Comparison of ENCODE assay signal across 8 cellular contexts in genomic region chr3:187750041-187750512, GRCh38. TPM values are rescaled to one million over a fixed set of nuclear protein-coding genes. Genes with fewer than 3 reads are reported as not detected.
A peak's percentile ranks its signal among the peaks of the same experiment; 100 is the strongest.
DNase-seq lines count a peak whose midpoint lies in the region; ATAC-seq and TF ChIP-seq lines count a peak whose summit lies in the region.

No MANE protein-coding gene starts in this region.

- H3K27ac ChIP-seq in coronary artery (no peak overlapping the region), muscle layer of colon (ENCODE audit: low read depth, low read length) (peak overlapping the region; percentile 66)

- H3K27ac Mint-ChIP-seq in Calu3 (ENCODE audit: unreplicated experiment): peak overlapping the region; percentile 69

- H3K9ac ChIP-seq in muscle layer of colon (ENCODE audit: low read length): no peak overlapping the region

- ATAC-seq in GM21723 (IDR thresholded peaks at IDR 0.05; ENCODE audit: unreplicated experiment) (no peak), HG03280 (IDR thresholded peaks at IDR 0.05; ENCODE audit: unreplicated experiment) (no peak), HG03135 (IDR thresholded peaks at IDR 0.05; ENCODE audit: unreplicated experiment) (no peak)

- no peaks in the 10 kb centered on the region for H3K9me3 Mint-ChIP-seq in Calu3 (ENCODE audit: low read depth, unreplicated experiment)

- no peaks in the 10 kb centered on the region for H3K27me3 Mint-ChIP-seq in Calu3 (ENCODE audit: unreplicated experiment)

- H3K4me1 Mint-ChIP-seq in Calu3 (ENCODE audit: low read depth, unreplicated experiment): peaks cover 52% of the 10 kb centered on the region

- BruUV-seq in Calu3 (replicated peaks; lab: Mats Ljungman, UMichigan): no TSS peak

- H3K27me3 ChIP-seq in muscle layer of colon (ENCODE audit: control insufficient read depth in 1 of 2, insufficient read depth in 2 of 2, low read length in 2 of 2): no peaks in the 10 kb centered on the region

- peak overlapping the region; percentile 71 for H3K4me3 Mint-ChIP-seq in Calu3 (ENCODE audit: low read depth, unreplicated experiment)

- H3K4me3 ChIP-seq in coronary artery (peak overlapping the region; percentile 8), muscle layer of colon (ENCODE audit: low read depth in 1 of 2, low read length in 2 of 2) (peak overlapping the region in 1 of 2 donors; percentile 41)

- peaks cover 28% of the 10 kb centered on the region for H3K4me1 ChIP-seq in muscle layer of colon (ENCODE audit: insufficient read depth, low read length)

- H3K36me3 Mint-ChIP-seq in Calu3 (ENCODE audit: insufficient read depth, unreplicated experiment): peaks cover 32% of the 10 kb centered on the region

- H3K9me3 ChIP-seq in muscle layer of colon (ENCODE audit: low read length): no peaks in the 10 kb centered on the region

- CTCF ChIA-PET in Calu3 (lab: Charles Lee): interaction anchor here (0.5 to 3.3 kb wide), 24 partner anchors 10 to 1205 kb away, joined by 3 to 18 read pairs (median 4); no protein-coding TSS in a partner anchor

- intact Hi-C loops in Calu3 (cut with micrococcal nuclease; ENCODE audit: unreplicated experiment): no loop called here

- TF ChIP-seq CTCF in Calu3 (IDR thresholded peaks at IDR 0.05; ENCODE audit: unreplicated experiment) (no peak), coronary artery (IDR thresholded peaks at IDR 0.05) (no peak)

- H3K36me3 ChIP-seq in muscle layer of colon (ENCODE audit: insufficient read depth, low read length): no peaks in the 10 kb centered on the region

- DNase-seq in Calu3 (peak; percentile 93), NCI-H2107 (lab: John Stamatoyannopoulos, UW) (peak; percentile 53), coronary artery (ENCODE audit: low spot score) (no peak), mesenteric fat pad (ENCODE audit: low spot score) (no peak)

RNA-seq across cellular contexts. Expression of gene BCL6, which starts 4.8 kb away (rescaled TPM):
- total RNA-seq in Calu3 (2022) (28.3 and 35.1 TPM in 2 replicates), mesenteric fat pad (255 TPM)

RNA-seq across cellular contexts. Expression of gene RTP2, which starts 47.7 kb away (rescaled TPM):
- total RNA-seq in Calu3 (2022) (not detected in 2 replicates), mesenteric fat pad (not detected)

Comparison
In these comparisons a context has a peak if more than half of its experiments do, and no peak if none do; other contexts are left out.
1. DNase-seq: peak in Calu3 (single experiment) and NCI-H2107 (single experiment); none in coronary artery (single experiment) and mesenteric fat pad (single experiment).